ENCODE assay signal across 21 cellular contexts in the genomic region with DNA sequence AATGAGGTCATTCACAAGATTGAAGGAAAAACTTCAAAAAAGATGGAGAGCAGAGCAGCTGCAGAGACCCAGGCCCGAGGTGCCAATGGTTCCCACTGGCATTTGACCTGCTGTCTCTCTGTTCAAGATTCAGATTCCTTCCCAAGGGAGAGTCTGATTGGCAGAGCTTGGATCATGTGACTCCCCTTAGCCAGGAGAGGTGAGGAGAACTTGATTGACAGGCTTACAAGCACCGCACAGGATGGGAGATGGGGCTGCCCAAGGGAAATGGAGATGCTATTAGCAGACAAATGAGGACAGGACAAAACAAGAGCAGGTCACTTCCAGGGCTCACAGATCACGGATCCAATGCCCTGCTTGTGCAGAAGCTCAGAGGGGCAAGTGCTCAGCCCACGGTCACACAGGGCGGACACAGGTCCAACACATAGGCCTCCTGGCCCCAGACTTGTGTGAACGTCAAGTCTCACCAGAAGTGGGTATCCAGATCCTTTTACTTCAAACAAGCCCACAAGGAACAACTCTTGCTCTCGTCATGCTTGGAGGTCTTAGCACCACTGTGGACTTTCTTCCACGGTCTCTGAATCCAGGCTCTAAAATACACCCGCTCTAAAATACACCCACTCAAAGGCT.
"Had no signal": no experiment of that assay in that cellular context is flagged by ENCODE, and none has a peak within 500 bp of the region (broad histone marks: within the 10 kb centered on the region; RNA-seq: fewer than 3 reads in every experiment).

No MANE protein-coding gene starts in this region.

- H3K9me3 Mint-ChIP-seq: activated T-helper 1 cell treated with anti-CD3 and anti-CD28 coated beads, Interleukin-12 subunit alpha, Interleukin-12 subunit beta, Interleukin-2, Interleukin-4 antibody, amounts not matched to agents 30 ng/mL and 10 ng/mL and 1 ng/mL, durations not matched to agents 14 hours and 24 hours and 36 hours had no signal

- H3K36me3 Mint-ChIP-seq: activated naive CD8-positive, alpha-beta T cell treated with anti-CD3 and anti-CD28 coated beads, Interleukin-2, amount 10 ng/mL, durations not matched to agents 7 days and 5 days had no signal

- H3K27ac Mint-ChIP-seq: activated naive CD8-positive, alpha-beta T cell treated with anti-CD3 and anti-CD28 coated beads, Interleukin-2, amount 10 ng/mL, durations not matched to agents 7 days and 5 days; activated T-helper 1 cell treated with anti-CD3 and anti-CD28 coated beads, Interleukin-12 subunit alpha, Interleukin-12 subunit beta, Interleukin-2, Interleukin-4 antibody, amounts not matched to agents 30 ng/mL and 10 ng/mL and 1 ng/mL, durations not matched to agents 14 hours and 24 hours and 36 hours; nephron progenitor cell had no signal

- ATAC-seq: left lobe of liver had no signal

- H3K4me3 Mint-ChIP-seq: activated naive CD8-positive, alpha-beta T cell treated with anti-CD3 and anti-CD28 coated beads, Interleukin-2, amount 10 ng/mL, durations not matched to agents 7 days and 5 days; activated T-helper 1 cell treated with anti-CD3 and anti-CD28 coated beads, Interleukin-12 subunit alpha, Interleukin-12 subunit beta, Interleukin-2, Interleukin-4 antibody, amounts not matched to agents 30 ng/mL and 10 ng/mL and 1 ng/mL, durations not matched to agents 14 hours and 24 hours and 36 hours; nephron progenitor cell had no signal

- DNase-seq: activated CD4-positive, alpha-beta T cell treated with anti-CD3 and anti-CD28 coated beads for 48 hours; activated CD4-positive, CD25-positive, alpha-beta regulatory T cell; activated naive CD4-positive, alpha-beta T cell treated with Interleukin-2 at 50 U/mL for 16 hours; activated naive CD8-positive, alpha-beta T cell treated with anti-CD3 and anti-CD28 coated beads, Interleukin-2, amount 10 ng/mL, durations not matched to agents 7 days and 5 days; activated T-cell treated with anti-CD3 and anti-CD28 coated beads for 4 hours; amygdala; foreskin melanocyte; glutamatergic neuron; kidney; midbrain; nephron progenitor cell; occipital lobe; stimulated activated CD4-positive, alpha-beta T cell treated with anti-CD3 and anti-CD28 coated beads, Interleukin-12 subunit alpha, Interleukin-12 subunit beta, amount 100 ng/mL, for 4 hours; stimulated activated CD4-positive, alpha-beta T cell treated with anti-CD3 and anti-CD28 coated beads, Interleukin-1b, Interleukin-23, amount 100 ng/mL, for 48 hours; stimulated activated CD8-positive, alpha-beta memory T cell treated with anti-CD3 and anti-CD28 coated beads, Interleukin-4, amount 100 ng/mL, for 48 hours; stimulated activated naive CD4-positive, alpha-beta T cell treated with Interleukin-2 at 50 U/mL for 16 hours; T-helper 1 cell; T-helper 9 cell; thyroid gland had no signal
